1 cellular context compared by ENCODE assay signal in genomic region chr19:21020298-21021227, GRCh38.
TF ChIP-seq lines count a peak whose summit lies in the region.

Gene ZNF430, plus strand, starts transcription at chr19:21020657. Its CDS starts 144 bp downstream, at chr19:21020801.

TF ChIP-seq in K562, 482 proteins besides CTCF, POLR2A, EP300 and RAD21 (continued from another document and continues in another):
- TF ChIP-seq MNT (conservative IDR thresholded peaks at IDR 0.05) (peak in 1 of 2 experiments; percentile 45; a peak in 2 of 4 replicates), HNRNPUL1 (IDR thresholded peaks at IDR 0.05; ENCODE audit: low read length) (no peak), HDAC2 (IDR thresholded peaks at IDR 0.05) (no peak), ZKSCAN1 (IDR thresholded peaks at IDR 0.05; ENCODE audit: low read depth, low read length) (no peak), NFATC3 (IDR thresholded peaks at IDR 0.05) (no peak), ZFX (CRISPR knock-in tag; IDR thresholded peaks at IDR 0.05) (peak; percentile 89), ZNF143 (CRISPR knock-in tag; IDR thresholded peaks at IDR 0.05) (no peak), E2F8 (IDR thresholded peaks at IDR 0.05; ENCODE audit: low read depth, partially characterized antibody) (no peak), DMBX1 (CRISPR knock-in tag; IDR thresholded peaks at IDR 0.05; ENCODE audit: borderline replicate concordance) (no peak), ZFP30 (CRISPR knock-in tag; IDR thresholded peaks at IDR 0.05; ENCODE audit: borderline replicate concordance) (no peak), ESRRA (IDR thresholded peaks at IDR 0.05; ENCODE audit: borderline replicate concordance, low read depth) (peak; percentile 86), HLTF (IDR thresholded peaks at IDR 0.05) (no peak), ZNF184 (CRISPR knock-in tag; IDR thresholded peaks at IDR 0.05) (no peak), TCF7L2 (IDR thresholded peaks at IDR 0.05; ENCODE audit: low read depth, low read length) (no peak), ZSCAN32 (CRISPR knock-in tag; IDR thresholded peaks at IDR 0.05) (no peak), ARNT (IDR thresholded peaks at IDR 0.05) (no peak), EP400 (IDR thresholded peaks at IDR 0.05) (peak; percentile 74), HNRNPK (IDR thresholded peaks at IDR 0.05; ENCODE audit: low read depth, low read length, poor library complexity, severe bottlenecking) (no peak), MED1 (CRISPR knock-in tag; IDR thresholded peaks at IDR 0.05; ENCODE audit: borderline replicate concordance) (no peak), USF1 (CRISPR knock-in tag; IDR thresholded peaks at IDR 0.05) (no peak), ZNF165 (CRISPR knock-in tag; IDR thresholded peaks at IDR 0.05; ENCODE audit: borderline replicate concordance) (no peak), ARID1B (IDR thresholded peaks at IDR 0.05) (no peak), E2F4 (CRISPR knock-in tag; IDR thresholded peaks at IDR 0.05; ENCODE audit: low read depth) (no peak; the same call in 1 of the 2 replicates), CHD2 (IDR thresholded peaks at IDR 0.05; ENCODE audit: low read depth, low read length) (peak; percentile 70), ZNF324 (CRISPR knock-in tag; IDR thresholded peaks at IDR 0.05) (no peak), ZNF174 (CRISPR knock-in tag; IDR thresholded peaks at IDR 0.05) (no peak), HMGN3 (IDR thresholded peaks at IDR 0.05; ENCODE audit: borderline replicate concordance, extremely low read depth, insufficient read length, low read depth, low read length) (no peak), REST (CRISPR knock-in tag; IDR thresholded peaks at IDR 0.05; ENCODE audit: low read depth) (no peak), STAG1 (CRISPR knock-in tag; IDR thresholded peaks at IDR 0.05; ENCODE audit: borderline replicate concordance) (no peak), HINFP (tag; conservative IDR thresholded peaks at IDR 0.05; ENCODE audit: low read depth) (no peak), STAT5A (IDR thresholded peaks at IDR 0.05; ENCODE audit: borderline replicate concordance, low read length) (no peak), ZNF512 (tag; IDR thresholded peaks at IDR 0.05) (no peak), DLX4 (CRISPR knock-in tag; IDR thresholded peaks at IDR 0.05) (no peak), ARHGAP35 (IDR thresholded peaks at IDR 0.05; ENCODE audit: partially characterized antibody) (no peak), E4F1 (CRISPR knock-in tag; IDR thresholded peaks at IDR 0.05; ENCODE audit: borderline replicate concordance) (no peak), MTA2 (IDR thresholded peaks at IDR 0.05; ENCODE audit: low read depth) (no peak), NFE2L1 (tag; IDR thresholded peaks at IDR 0.05; ENCODE audit: borderline replicate concordance, low read depth) (no peak), YBX1 (IDR thresholded peaks at IDR 0.05) (no peak), ID3 (CRISPR knock-in tag; IDR thresholded peaks at IDR 0.05) (no peak), ID3 (tag; IDR thresholded peaks at IDR 0.05) (no peak), CBFA2T2 (conservative IDR thresholded peaks at IDR 0.05) (no peak), PML (IDR thresholded peaks at IDR 0.05; ENCODE audit: low read length) (peak; percentile 52; the same call in 1 of the 2 replicates), CBX8 (IDR thresholded peaks at IDR 0.05; ENCODE audit: borderline replicate concordance, extremely low read depth, low read depth, low read length, poor library complexity, severe bottlenecking) (no peak), ASH1L (IDR thresholded peaks at IDR 0.05; ENCODE audit: borderline replicate concordance, low read depth, partially characterized antibody) (peak; percentile 92), KLF13 (tag; IDR thresholded peaks at IDR 0.05; ENCODE audit: borderline replicate concordance, low read depth) (no peak), ZBTB12 (CRISPR knock-in tag; IDR thresholded peaks at IDR 0.05) (no peak), SMARCB1 (IDR thresholded peaks at IDR 0.05; ENCODE audit: insufficient read length, low read depth) (no peak), ZNF12 (CRISPR knock-in tag; IDR thresholded peaks at IDR 0.05) (peak; percentile 47; the same call in 1 of the 2 replicates), SP2 (IDR thresholded peaks at IDR 0.05; ENCODE audit: extremely low read depth, low read depth, low read length, poor library complexity, severe bottlenecking) (peak; percentile 70), ZNF282 (CRISPR knock-in tag; IDR thresholded peaks at IDR 0.05) (no peak), ZNF586 (CRISPR knock-in tag; conservative IDR thresholded peaks at IDR 0.05) (no peak), BACH1 (tag; IDR thresholded peaks at IDR 0.05) (no peak), DACH1 (IDR thresholded peaks at IDR 0.05; ENCODE audit: partially characterized antibody) (no peak)
